Comparison of ENCODE assay signal across 9 cellular contexts in genomic region chr3:42802876-42803799, GRCh38. TPM values are rescaled to one million over a fixed set of nuclear protein-coding genes. Genes with fewer than 3 reads are reported as not detected.
DNase-seq lines count a peak whose midpoint lies in the region; ATAC-seq and TF ChIP-seq lines count a peak whose summit lies in the region.
"Had no signal": no experiment of that assay in that cellular context is flagged by ENCODE, and none has a peak within 500 bp of the region (broad histone marks: within the 10 kb centered on the region; RNA-seq: fewer than 3 reads in every experiment).

No MANE protein-coding gene starts in this region.

- WGBS in IMR-90 (ENCODE audit: extremely low coverage in 2 of 2, insufficient read length in 1 of 2), 2 experiments, result 23% methylated on average over 14 of the region's 23 CpGs; no CpG with 5 or more reads in 1 of the 2 experiments
- WGBS in iPS DF 6.9 (ENCODE audit: insufficient coverage, insufficient read length), result no CpG with 5 or more reads among the region's 23 CpGs

- no peak overlapping the region for H2BK20ac ChIP-seq in IMR-90 (ENCODE audit: low read depth, low read length)

- no peak for TF ChIP-seq RAD21 in IMR-90 (IDR thresholded peaks at IDR 0.05; ENCODE audit: low read length)

- H2BK5ac ChIP-seq in IMR-90 (ENCODE audit: low read depth, low read length, poor library complexity, severe bottlenecking), result peak overlapping the region; percentile 32

- H3K4me1 Mint-ChIP-seq in CD8-positive, alpha-beta T cell (ENCODE audit: low read depth), result peaks cover 49% of the 10 kb centered on the region
- H3K4me1 Mint-ChIP-seq in activated naive CD8-positive, alpha-beta T cell treated with anti-CD3 and anti-CD28 coated beads for 36 hours, result peaks cover 33% of the 10 kb centered on the region

- DNase-seq in CD8-positive, alpha-beta T cell, result no peak
- DNase-seq in IMR-90, result peak; percentile 22
- DNase-seq in activated naive CD8-positive, alpha-beta T cell treated with anti-CD3 and anti-CD28 coated beads for 36 hours, result no peak
- no peak for DNase-seq in iPS DF 6.9 (ENCODE audit: low read depth, low spot score)
- no peak for DNase-seq in skeletal muscle cell (ENCODE audit: low read depth)
- DNase-seq in COLO829 (ENCODE audit: low spot score), result no peak

- dilution Hi-C loops in IMR-90 (cut with HindIII; ENCODE audit: low sequenced_read_pairs, unreplicated experiment), result no loop called here

- peak overlapping the region; percentile 46 to 67; a peak in 2 of 4 replicates for H4K8ac ChIP-seq in IMR-90 (ENCODE audit: low read depth in 2 of 2, low read length in 2 of 2)

- peak overlapping the region; percentile 83 for H3K9ac ChIP-seq in IMR-90 (ENCODE audit: low read depth, low read length)

- in situ Hi-C loops in IMR-90 (cut with MboI; ENCODE audit: low sequenced_read_pairs), result no loop called here

- H2AFZ ChIP-seq in IMR-90 (replicated peaks; ENCODE audit: low read length, poor library complexity), result peak overlapping the region; percentile 94

- peaks cover 8% of the 10 kb centered on the region for H3K36me3 Mint-ChIP-seq in CD8-positive, alpha-beta T cell
- H3K36me3 Mint-ChIP-seq in activated naive CD8-positive, alpha-beta T cell treated with anti-CD3 and anti-CD28 coated beads for 36 hours, result peaks cover 23% of the 10 kb centered on the region

- CTCF ChIA-PET in CD8-positive, alpha-beta T cell (lab: Charles Lee), result interaction anchor here (1.4 kb wide), 1 partner anchor 28 kb away, joined by 3 read pairs; no protein-coding TSS in a partner anchor
- CTCF ChIA-PET in IMR-90 (lab: Yijun Ruan, JAX), result no interaction called here

- peak overlapping the region; percentile 92 for H3K14ac ChIP-seq in IMR-90 (replicated peaks; ENCODE audit: low read depth, low read length)

- peaks cover 4% of the 10 kb centered on the region for H3K27me3 Mint-ChIP-seq in CD8-positive, alpha-beta T cell (ENCODE audit: low read depth)
- H3K27me3 Mint-ChIP-seq in activated naive CD8-positive, alpha-beta T cell treated with anti-CD3 and anti-CD28 coated beads for 36 hours, result peaks cover 19% of the 10 kb centered on the region

- peak overlapping the region; percentile 22; the same call in 1 of the 2 replicates for H4K5ac ChIP-seq in IMR-90 (ENCODE audit: low read depth, low read length)

- H3K23ac ChIP-seq in IMR-90 (ENCODE audit: low read depth, low read length), result peak overlapping the region; percentile 97

- TSS peak; percentile 50 for BruUV-seq in IMR-90 (replicated peaks; lab: Mats Ljungman, UMichigan)

- no peak for ATAC-seq in CD8-positive, alpha-beta T cell
- ATAC-seq in IMR-90 (ENCODE audit: low read depth) (no peak), GM21367 (IDR thresholded peaks at IDR 0.05; ENCODE audit: unreplicated experiment) (no peak), HG03039 (IDR thresholded peaks at IDR 0.05; ENCODE audit: unreplicated experiment) (no peak)

- no peak overlapping the region; the same call in none of the 2 replicates for H2BK120ac ChIP-seq in IMR-90 (ENCODE audit: low read depth, low read length)

- H3K56ac ChIP-seq in IMR-90 (ENCODE audit: extremely low read depth, insufficient read depth, low read length), result peak overlapping the region; percentile 25; the same call in 1 of the 2 replicates

- TF ChIP-seq CTCF in CD8-positive, alpha-beta T cell (IDR thresholded peaks at IDR 0.05), result no peak
- TF ChIP-seq CTCF in IMR-90 (conservative IDR thresholded peaks at IDR 0.05; ENCODE audit: low read depth, low read length), result no peak

- peak overlapping the region; percentile 71 for H3K4ac ChIP-seq in IMR-90 (ENCODE audit: low read depth, low read length)

- H2BK15ac ChIP-seq in IMR-90 (ENCODE audit: low read depth, low read length), result no peak overlapping the region; the same call in 2 of the 3 replicates

- H3K4me1 ChIP-seq in CD8-positive, alpha-beta T cell (ENCODE audit: insufficient read depth, low read length), result peaks cover 26% of the 10 kb centered on the region
- H3K4me1 ChIP-seq in IMR-90 (ENCODE audit: control insufficient read depth, insufficient read depth, low read length) (peaks cover 3% of the 10 kb centered on the region; the same call in 1 of the 2 replicates), iPS DF 6.9 (ENCODE audit: control insufficient read depth, insufficient read depth, low read length) (peaks cover 2% of the 10 kb centered on the region; the same call in 1 of the 2 replicates)

- peaks cover 22% of the 10 kb centered on the region for H4K20me1 ChIP-seq in IMR-90 (ENCODE audit: insufficient read depth, low read length)

- intact Hi-C loops in CD8-positive, alpha-beta T cell (cut with DNase I, micrococcal nuclease), result loop anchor here (5.0 to 10.0 kb wide), 6 partner anchors 201 to 838 kb away; partner anchors contain the start of genes ANO10 (in 2 of the 2), NKTR (in 1 of the 2), SEC22C (in 1 of the 2) and ULK4 (in 1 of the 2)
- intact Hi-C loops in IMR-90 (cut with micrococcal nuclease), result no loop called here

- H2AK9ac ChIP-seq in IMR-90 (replicated peaks; ENCODE audit: low read depth, low read length, poor library complexity), result peak overlapping the region; percentile 83

- no peaks in the 10 kb centered on the region for H3K36me3 ChIP-seq in CD8-positive, alpha-beta T cell (ENCODE audit: insufficient read depth, low read length)
- no peaks in the 10 kb centered on the region for H3K36me3 ChIP-seq in IMR-90 (ENCODE audit: control insufficient read depth, insufficient read depth, low read length)
- H3K36me3 ChIP-seq in iPS DF 6.9 (ENCODE audit: control insufficient read depth, insufficient read depth, low read length), result no peaks in the 10 kb centered on the region

- peak overlapping the region; percentile 90 for H3K4me3 ChIP-seq in CD8-positive, alpha-beta T cell (ENCODE audit: low read depth, low read length)
- H3K4me3 ChIP-seq in IMR-90 (ENCODE audit: insufficient read depth, low read depth, low read length) (peak overlapping the region; percentile 83), iPS DF 6.9 (ENCODE audit: low read length) (peak overlapping the region; percentile 71; the same call in 1 of the 2 replicates), skeletal muscle cell (ENCODE audit: low read depth, low read length) (peak overlapping the region; percentile 93)

- H3K27ac Mint-ChIP-seq in CD8-positive, alpha-beta T cell, result peak overlapping the region; percentile 91
- H3K27ac Mint-ChIP-seq in activated naive CD8-positive, alpha-beta T cell treated with anti-CD3 and anti-CD28 coated beads for 36 hours, result peak overlapping the region; percentile 87

- POLR2A ChIA-PET in CD8-positive, alpha-beta T cell (lab: Charles Lee), result interaction anchor here (1.7 kb wide), 1 partner anchor 9 kb away, joined by 4 read pairs; no protein-coding TSS in a partner anchor
- POLR2A ChIA-PET in IMR-90 (lab: Charles Lee; ENCODE audit: unreplicated experiment), result no interaction called here

- H3K9me3 Mint-ChIP-seq in CD8-positive, alpha-beta T cell, result no peaks in the 10 kb centered on the region
- no peaks in the 10 kb centered on the region for H3K9me3 Mint-ChIP-seq in activated naive CD8-positive, alpha-beta T cell treated with anti-CD3 and anti-CD28 coated beads for 36 hours

- TF ChIP-seq POLR2A in IMR-90 (IDR thresholded peaks at IDR 0.05; ENCODE audit: low read depth, low read length), result no peak

- no peak overlapping the region for H3K18ac ChIP-seq in IMR-90 (ENCODE audit: low read depth, low read length)

- H3K27me3 ChIP-seq in CD8-positive, alpha-beta T cell (ENCODE audit: insufficient read depth, low read length), result no peaks in the 10 kb centered on the region
- 0 out of 2 replicates have a peak, but pooled peaks cover 2% of the 10 kb centered on the region for H3K27me3 ChIP-seq in IMR-90 (ENCODE audit: control insufficient read depth, insufficient read depth, low read length)
- H3K27me3 ChIP-seq in iPS DF 6.9 (ENCODE audit: control insufficient read depth, insufficient read depth, low read length), result no peaks in the 10 kb centered on the region

- peak overlapping the region; percentile 88 for H3K4me2 ChIP-seq in IMR-90 (ENCODE audit: low read depth, low read length)

- peaks cover 18 to 38% of the 10 kb centered on the region in 2 experiments for H3K79me1 ChIP-seq in IMR-90 (ENCODE audit: low read depth in 1 of 2, low read length in 2 of 2)

- H3K4me3 Mint-ChIP-seq in CD8-positive, alpha-beta T cell, result peak overlapping the region; percentile 98
- peak overlapping the region; percentile 90 for H3K4me3 Mint-ChIP-seq in activated naive CD8-positive, alpha-beta T cell treated with anti-CD3 and anti-CD28 coated beads for 36 hours

- H2AK5ac ChIP-seq in IMR-90 (ENCODE audit: low read depth, low read length), result 0 out of 2 replicates have a peak overlapping the region, but pooled peaks have one; percentile 52

- peaks cover 3% of the 10 kb centered on the region for H3K9me1 ChIP-seq in IMR-90 (ENCODE audit: insufficient read depth, low read length)

- H3K27ac ChIP-seq in CD8-positive, alpha-beta T cell (ENCODE audit: low read depth, low read length), result peak overlapping the region; percentile 68
- H3K27ac ChIP-seq in IMR-90 (ENCODE audit: insufficient read depth, low read length) (peak overlapping the region; percentile 73), iPS DF 6.9 (ENCODE audit: low read length) (no peak overlapping the region)

- H4K91ac ChIP-seq in IMR-90 (ENCODE audit: insufficient read depth, low read depth, low read length), result peak overlapping the region; percentile 24; the same call in 1 of the 2 replicates

- no peaks in the 10 kb centered on the region for H3K9me3 ChIP-seq in CD8-positive, alpha-beta T cell (ENCODE audit: low read length)
- H3K9me3 ChIP-seq in IMR-90 (ENCODE audit: control insufficient read depth, insufficient read depth, low read length), result no peaks in the 10 kb centered on the region
- H3K9me3 ChIP-seq in iPS DF 6.9 (ENCODE audit: control insufficient read depth, insufficient read depth, low read length), result no peaks in the 10 kb centered on the region

RNA-seq across cellular contexts. Expression of gene HIGD1A, which starts 1.2 kb away (rescaled TPM):
- 10 to 100 TPM; 10.9 to 11.8 TPM for total RNA-seq in CD8-positive, alpha-beta T cell
- total RNA-seq in IMR-90 (2012; rRNA removed), result 86.6 and 201 TPM in 2 replicates
- 106 and 137 TPM in 2 replicates for polyA plus RNA-seq in IMR-90 (2012; rRNA removed)
- polyA plus RNA-seq in IMR-90 (2012; cell fraction: cytosol; rRNA removed), result 13.1 and 33.8 TPM in 2 replicates
- polyA plus RNA-seq in IMR-90 (2012; cell fraction: nucleus; rRNA removed; ENCODE audit: low replicate concordance), result 2.0 and 26.0 TPM in 2 replicates
- 10 to 100 TPM; 83.1 to 85.3 TPM for total RNA-seq in activated naive CD8-positive, alpha-beta T cell treated with anti-CD3 and anti-CD28 coated beads for 36 hours

RNA-seq across cellular contexts. Expression of gene ACKR2, which starts 6.1 kb away (rescaled TPM):
- under 1 TPM in 1 of 2 experiments, not detected in 1; 0.44 TPM for total RNA-seq in CD8-positive, alpha-beta T cell
- total RNA-seq in IMR-90 (2012; rRNA removed), result not detected in 2 replicates
- 0.07 and 0.10 TPM in 2 replicates for polyA plus RNA-seq in IMR-90 (2012; rRNA removed)
- 0.08 and 0.11 TPM in 2 replicates for polyA plus RNA-seq in IMR-90 (2012; cell fraction: cytosol; rRNA removed)
- 0.14 TPM in 2 replicates for polyA plus RNA-seq in IMR-90 (2012; cell fraction: nucleus; rRNA removed; ENCODE audit: low replicate concordance)
- 1 to 10 TPM; 2.8 to 2.9 TPM for total RNA-seq in activated naive CD8-positive, alpha-beta T cell treated with anti-CD3 and anti-CD28 coated beads for 36 hours
- total RNA-seq: SK-MEL-5 had no signal

RNA-seq across cellular contexts. Expression of gene CCDC13, which starts 30.1 kb away (rescaled TPM):
- under 1 TPM in 1 of 2 experiments, not detected in 1; 0.44 TPM for total RNA-seq in CD8-positive, alpha-beta T cell
- 0.18 and 0.28 TPM in 2 replicates for total RNA-seq in IMR-90 (2012; rRNA removed)
- 0.19 TPM in 2 replicates for polyA plus RNA-seq in IMR-90 (2012; rRNA removed)
- 0.10 TPM in 1 of 2 replicates, not detected in the other for polyA plus RNA-seq in IMR-90 (2012; cell fraction: cytosol; rRNA removed)
- polyA plus RNA-seq in IMR-90 (2012; cell fraction: nucleus; rRNA removed; ENCODE audit: low replicate concordance), result 0.17 and 0.45 TPM in 2 replicates
- under 1 TPM in 1 of 2 experiments, not detected in 1; 0.49 TPM for total RNA-seq in activated naive CD8-positive, alpha-beta T cell treated with anti-CD3 and anti-CD28 coated beads for 36 hours
